ENCODE assay signal across 1 cellular context in genomic region chr6:108294787-108295625, GRCh38.
A peak's percentile ranks its signal among the peaks of the same experiment; 100 is the strongest.
TF ChIP-seq lines count a peak whose summit lies in the region.

AFG1L (plus strand) TSS chr6:108295054; CDS start chr6:108295080, 26 bp downstream.

TF ChIP-seq in HEK293, 187 proteins besides CTCF, POLR2A, EP300 and RAD21 (continued from another document and continues in another):
- TF ChIP-seq, protein P1, sequence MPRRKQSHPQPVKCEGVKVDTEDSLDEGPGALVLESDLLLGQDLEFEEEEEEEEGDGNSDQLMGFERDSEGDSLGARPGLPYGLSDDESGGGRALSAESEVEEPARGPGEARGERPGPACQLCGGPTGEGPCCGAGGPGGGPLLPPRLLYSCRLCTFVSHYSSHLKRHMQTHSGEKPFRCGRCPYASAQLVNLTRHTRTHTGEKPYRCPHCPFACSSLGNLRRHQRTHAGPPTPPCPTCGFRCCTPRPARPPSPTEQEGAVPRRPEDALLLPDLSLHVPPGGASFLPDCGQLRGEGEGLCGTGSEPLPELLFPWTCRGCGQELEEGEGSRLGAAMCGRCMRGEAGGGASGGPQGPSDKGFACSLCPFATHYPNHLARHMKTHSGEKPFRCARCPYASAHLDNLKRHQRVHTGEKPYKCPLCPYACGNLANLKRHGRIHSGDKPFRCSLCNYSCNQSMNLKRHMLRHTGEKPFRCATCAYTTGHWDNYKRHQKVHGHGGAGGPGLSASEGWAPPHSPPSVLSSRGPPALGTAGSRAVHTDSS (tag by site-specific recombination; IDR thresholded peaks at IDR 0.05) = peak; percentile 67
- TF ChIP-seq KLF16 (tag by site-specific recombination; IDR thresholded peaks at IDR 0.05) (peak; percentile 77), ZNF561 (tag by site-specific recombination; IDR thresholded peaks at IDR 0.05; ENCODE audit: borderline replicate concordance) (peak; percentile 45), MEIS1 (CRISPR knock-in tag; IDR thresholded peaks at IDR 0.05; ENCODE audit: borderline replicate concordance) (no peak), ZNF169 (tag by site-specific recombination; IDR thresholded peaks at IDR 0.05) (no peak), PRDM6 (tag by site-specific recombination; IDR thresholded peaks at IDR 0.05) (no peak), BCL11A (tag by site-specific recombination; IDR thresholded peaks at IDR 0.05; ENCODE audit: low read depth) (no peak), ZNF266 (tag by site-specific recombination; IDR thresholded peaks at IDR 0.05; ENCODE audit: low read depth) (no peak), TRIM28 (IDR thresholded peaks at IDR 0.05; ENCODE audit: borderline replicate concordance, low read length) (peak; percentile 95), ZNF416 (tag by site-specific recombination; IDR thresholded peaks at IDR 0.05) (no peak), GLI4 (tag by site-specific recombination; IDR thresholded peaks at IDR 0.05) (no peak), ZNF239 (tag by site-specific recombination; IDR thresholded peaks at IDR 0.05) (no peak), INSM2 (tag by site-specific recombination; IDR thresholded peaks at IDR 0.05) (peak; percentile 17; the same call in 1 of the 2 replicates), ZNF121 (tag by site-specific recombination; IDR thresholded peaks at IDR 0.05) (no peak), GFI1B (tag by site-specific recombination; IDR thresholded peaks at IDR 0.05) (no peak), ZNF19 (tag by site-specific recombination; IDR thresholded peaks at IDR 0.05; ENCODE audit: low read depth) (no peak), ZNF639 (tag by site-specific recombination; IDR thresholded peaks at IDR 0.05) (no peak), ZNF664 (tag by site-specific recombination; IDR thresholded peaks at IDR 0.05) (no peak), ZNF843 (tag by site-specific recombination; IDR thresholded peaks at IDR 0.05) (0 out of 2 replicates have a peak, but pooled peaks have one; percentile 11), ZBTB17 (tag by site-specific recombination; IDR thresholded peaks at IDR 0.05) (peak; percentile 88), ZNF624 (tag by site-specific recombination; IDR thresholded peaks at IDR 0.05) (no peak), ZNF341 (tag by site-specific recombination; IDR thresholded peaks at IDR 0.05; ENCODE audit: low read depth) (peak; percentile 96), ZNF596 (tag by site-specific recombination; IDR thresholded peaks at IDR 0.05) (no peak), ZNF623 (tag by site-specific recombination; IDR thresholded peaks at IDR 0.05) (no peak), ZNF645 (tag by site-specific recombination; IDR thresholded peaks at IDR 0.05) (no peak), ZNF146 (tag by site-specific recombination; IDR thresholded peaks at IDR 0.05) (no peak), ZNF37A (tag by site-specific recombination; IDR thresholded peaks at IDR 0.05) (no peak), ZNF2 (tag by site-specific recombination; IDR thresholded peaks at IDR 0.05) (peak; percentile 57; the same call in 1 of the 2 replicates), ZNF211 (tag by site-specific recombination; IDR thresholded peaks at IDR 0.05; ENCODE audit: low read depth) (no peak), IKZF3 (tag by site-specific recombination; IDR thresholded peaks at IDR 0.05) (0 out of 2 replicates have a peak, but pooled peaks have one; percentile 3), ZNF48 (tag by site-specific recombination; IDR thresholded peaks at IDR 0.05) (no peak), ZNF707 (tag by site-specific recombination; IDR thresholded peaks at IDR 0.05) (no peak), ZNF488 (tag by site-specific recombination; IDR thresholded peaks at IDR 0.05) (no peak), SP2 (tag by site-specific recombination; IDR thresholded peaks at IDR 0.05) (peak; percentile 87), ZSCAN30 (tag by site-specific recombination; IDR thresholded peaks at IDR 0.05) (peak; percentile 59)
- TF ChIP-seq, protein P2, sequence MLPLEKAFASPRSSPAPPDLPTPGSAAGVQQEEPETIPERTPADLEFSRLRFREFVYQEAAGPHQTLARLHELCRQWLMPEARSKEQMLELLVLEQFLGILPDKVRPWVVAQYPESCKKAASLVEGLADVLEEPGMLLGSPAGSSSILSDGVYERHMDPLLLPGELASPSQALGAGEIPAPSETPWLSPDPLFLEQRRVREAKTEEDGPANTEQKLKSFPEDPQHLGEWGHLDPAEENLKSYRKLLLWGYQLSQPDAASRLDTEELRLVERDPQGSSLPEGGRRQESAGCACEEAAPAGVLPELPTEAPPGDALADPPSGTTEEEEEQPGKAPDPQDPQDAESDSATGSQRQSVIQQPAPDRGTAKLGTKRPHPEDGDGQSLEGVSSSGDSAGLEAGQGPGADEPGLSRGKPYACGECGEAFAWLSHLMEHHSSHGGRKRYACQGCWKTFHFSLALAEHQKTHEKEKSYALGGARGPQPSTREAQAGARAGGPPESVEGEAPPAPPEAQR (tag by site-specific recombination; IDR thresholded peaks at IDR 0.05) = no peak
- TF ChIP-seq, protein P3, sequence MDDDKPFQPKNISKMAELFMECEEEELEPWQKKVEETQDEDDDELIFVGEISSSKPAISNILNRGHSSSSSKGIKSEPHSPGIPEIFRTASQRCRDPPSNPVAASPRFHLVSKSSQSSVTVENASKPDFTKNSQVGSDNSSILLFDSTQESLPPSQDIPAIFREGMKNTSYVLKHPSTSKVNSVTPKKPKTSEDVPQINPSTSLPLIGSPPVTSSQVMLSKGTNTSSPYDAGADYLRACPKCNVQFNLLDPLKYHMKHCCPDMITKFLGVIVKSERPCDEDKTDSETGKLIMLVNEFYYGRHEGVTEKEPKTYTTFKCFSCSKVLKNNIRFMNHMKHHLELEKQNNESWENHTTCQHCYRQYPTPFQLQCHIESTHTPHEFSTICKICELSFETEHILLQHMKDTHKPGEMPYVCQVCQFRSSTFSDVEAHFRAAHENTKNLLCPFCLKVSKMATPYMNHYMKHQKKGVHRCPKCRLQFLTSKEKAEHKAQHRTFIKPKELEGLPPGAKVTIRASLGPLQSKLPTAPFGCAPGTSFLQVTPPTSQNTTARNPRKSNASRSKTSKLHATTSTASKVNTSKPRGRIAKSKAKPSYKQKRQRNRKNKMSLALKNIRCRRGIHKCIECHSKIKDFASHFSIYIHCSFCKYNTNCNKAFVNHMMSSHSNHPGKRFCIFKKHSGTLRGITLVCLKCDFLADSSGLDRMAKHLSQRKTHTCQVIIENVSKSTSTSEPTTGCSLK (tag by site-specific recombination; IDR thresholded peaks at IDR 0.05) = no peak
- TF ChIP-seq, protein P4, sequence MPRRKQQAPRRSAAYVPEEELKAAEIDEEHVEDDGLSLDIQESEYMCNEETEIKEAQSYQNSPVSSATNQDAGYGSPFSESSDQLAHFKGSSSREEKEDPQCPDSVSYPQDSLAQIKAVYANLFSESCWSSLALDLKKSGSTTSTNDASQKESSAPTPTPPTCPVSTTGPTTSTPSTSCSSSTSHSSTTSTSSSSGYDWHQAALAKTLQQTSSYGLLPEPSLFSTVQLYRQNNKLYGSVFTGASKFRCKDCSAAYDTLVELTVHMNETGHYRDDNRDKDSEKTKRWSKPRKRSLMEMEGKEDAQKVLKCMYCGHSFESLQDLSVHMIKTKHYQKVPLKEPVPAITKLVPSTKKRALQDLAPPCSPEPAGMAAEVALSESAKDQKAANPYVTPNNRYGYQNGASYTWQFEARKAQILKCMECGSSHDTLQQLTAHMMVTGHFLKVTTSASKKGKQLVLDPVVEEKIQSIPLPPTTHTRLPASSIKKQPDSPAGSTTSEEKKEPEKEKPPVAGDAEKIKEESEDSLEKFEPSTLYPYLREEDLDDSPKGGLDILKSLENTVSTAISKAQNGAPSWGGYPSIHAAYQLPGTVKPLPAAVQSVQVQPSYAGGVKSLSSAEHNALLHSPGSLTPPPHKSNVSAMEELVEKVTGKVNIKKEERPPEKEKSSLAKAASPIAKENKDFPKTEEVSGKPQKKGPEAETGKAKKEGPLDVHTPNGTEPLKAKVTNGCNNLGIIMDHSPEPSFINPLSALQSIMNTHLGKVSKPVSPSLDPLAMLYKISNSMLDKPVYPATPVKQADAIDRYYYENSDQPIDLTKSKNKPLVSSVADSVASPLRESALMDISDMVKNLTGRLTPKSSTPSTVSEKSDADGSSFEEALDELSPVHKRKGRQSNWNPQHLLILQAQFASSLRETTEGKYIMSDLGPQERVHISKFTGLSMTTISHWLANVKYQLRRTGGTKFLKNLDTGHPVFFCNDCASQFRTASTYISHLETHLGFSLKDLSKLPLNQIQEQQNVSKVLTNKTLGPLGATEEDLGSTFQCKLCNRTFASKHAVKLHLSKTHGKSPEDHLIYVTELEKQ (tag by site-specific recombination; IDR thresholded peaks at IDR 0.05; ENCODE audit: borderline replicate concordance) = no peak
- TF ChIP-seq, protein P5, sequence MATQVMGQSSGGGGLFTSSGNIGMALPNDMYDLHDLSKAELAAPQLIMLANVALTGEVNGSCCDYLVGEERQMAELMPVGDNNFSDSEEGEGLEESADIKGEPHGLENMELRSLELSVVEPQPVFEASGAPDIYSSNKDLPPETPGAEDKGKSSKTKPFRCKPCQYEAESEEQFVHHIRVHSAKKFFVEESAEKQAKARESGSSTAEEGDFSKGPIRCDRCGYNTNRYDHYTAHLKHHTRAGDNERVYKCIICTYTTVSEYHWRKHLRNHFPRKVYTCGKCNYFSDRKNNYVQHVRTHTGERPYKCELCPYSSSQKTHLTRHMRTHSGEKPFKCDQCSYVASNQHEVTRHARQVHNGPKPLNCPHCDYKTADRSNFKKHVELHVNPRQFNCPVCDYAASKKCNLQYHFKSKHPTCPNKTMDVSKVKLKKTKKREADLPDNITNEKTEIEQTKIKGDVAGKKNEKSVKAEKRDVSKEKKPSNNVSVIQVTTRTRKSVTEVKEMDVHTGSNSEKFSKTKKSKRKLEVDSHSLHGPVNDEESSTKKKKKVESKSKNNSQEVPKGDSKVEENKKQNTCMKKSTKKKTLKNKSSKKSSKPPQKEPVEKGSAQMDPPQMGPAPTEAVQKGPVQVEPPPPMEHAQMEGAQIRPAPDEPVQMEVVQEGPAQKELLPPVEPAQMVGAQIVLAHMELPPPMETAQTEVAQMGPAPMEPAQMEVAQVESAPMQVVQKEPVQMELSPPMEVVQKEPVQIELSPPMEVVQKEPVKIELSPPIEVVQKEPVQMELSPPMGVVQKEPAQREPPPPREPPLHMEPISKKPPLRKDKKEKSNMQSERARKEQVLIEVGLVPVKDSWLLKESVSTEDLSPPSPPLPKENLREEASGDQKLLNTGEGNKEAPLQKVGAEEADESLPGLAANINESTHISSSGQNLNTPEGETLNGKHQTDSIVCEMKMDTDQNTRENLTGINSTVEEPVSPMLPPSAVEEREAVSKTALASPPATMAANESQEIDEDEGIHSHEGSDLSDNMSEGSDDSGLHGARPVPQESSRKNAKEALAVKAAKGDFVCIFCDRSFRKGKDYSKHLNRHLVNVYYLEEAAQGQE (tag by site-specific recombination; IDR thresholded peaks at IDR 0.05) = no peak
- TF ChIP-seq, protein P6, sequence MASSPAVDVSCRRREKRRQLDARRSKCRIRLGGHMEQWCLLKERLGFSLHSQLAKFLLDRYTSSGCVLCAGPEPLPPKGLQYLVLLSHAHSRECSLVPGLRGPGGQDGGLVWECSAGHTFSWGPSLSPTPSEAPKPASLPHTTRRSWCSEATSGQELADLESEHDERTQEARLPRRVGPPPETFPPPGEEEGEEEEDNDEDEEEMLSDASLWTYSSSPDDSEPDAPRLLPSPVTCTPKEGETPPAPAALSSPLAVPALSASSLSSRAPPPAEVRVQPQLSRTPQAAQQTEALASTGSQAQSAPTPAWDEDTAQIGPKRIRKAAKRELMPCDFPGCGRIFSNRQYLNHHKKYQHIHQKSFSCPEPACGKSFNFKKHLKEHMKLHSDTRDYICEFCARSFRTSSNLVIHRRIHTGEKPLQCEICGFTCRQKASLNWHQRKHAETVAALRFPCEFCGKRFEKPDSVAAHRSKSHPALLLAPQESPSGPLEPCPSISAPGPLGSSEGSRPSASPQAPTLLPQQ (tag by site-specific recombination; IDR thresholded peaks at IDR 0.05) = peak; percentile 65; the same call in 1 of the 2 replicates
